In genomic region chr1:71835442-71835813, GRCh38 we compare ENCODE assay signal across 1 cellular context.
TF ChIP-seq lines count a peak whose summit lies in the region.

No MANE protein-coding gene starts in this region.

TF ChIP-seq in GM12878, 131 proteins besides CTCF, POLR2A, EP300 and RAD21 (continued from another document):
- no peak for TF ChIP-seq YBX1 (IDR thresholded peaks at IDR 0.05)
- TF ChIP-seq POLR2AphosphoS5 (IDR thresholded peaks at IDR 0.05; ENCODE audit: low read length), result no peak
- no peak for TF ChIP-seq ZNF24 (IDR thresholded peaks at IDR 0.05)
- TF ChIP-seq IKZF2 (IDR thresholded peaks at IDR 0.05), result no peak
- TF ChIP-seq CREB1 (IDR thresholded peaks at IDR 0.05; ENCODE audit: low read depth), result no peak
- TF ChIP-seq MEF2B (IDR thresholded peaks at IDR 0.05; ENCODE audit: partially characterized antibody, poor library complexity, severe bottlenecking), result no peak
- TF ChIP-seq E2F8 (IDR thresholded peaks at IDR 0.05; ENCODE audit: low read depth, partially characterized antibody), result no peak
- no peak for TF ChIP-seq HDAC6 (IDR thresholded peaks at IDR 0.05; ENCODE audit: unreplicated experiment)
- TF ChIP-seq MYC (IDR thresholded peaks at IDR 0.05; ENCODE audit: insufficient read depth, insufficient read length, insufficient replicate concordance, low read length, severe bottlenecking), result no peak
- no peak for TF ChIP-seq JUND (IDR thresholded peaks at IDR 0.05; ENCODE audit: low read depth, low read length)
- no peak for TF ChIP-seq CBX5 (IDR thresholded peaks at IDR 0.05; ENCODE audit: low read depth)
- TF ChIP-seq SMARCA5 (IDR thresholded peaks at IDR 0.05), result no peak
- no peak for TF ChIP-seq ETV6 (conservative IDR thresholded peaks at IDR 0.05 in 1 of 2, IDR thresholded peaks at IDR 0.05 in 1 of 2; ENCODE audit: borderline replicate concordance in 1 of 2, low read depth in 1 of 2)
- TF ChIP-seq CHD2 (IDR thresholded peaks at IDR 0.05; ENCODE audit: borderline replicate concordance, low read depth, low read length), result no peak
- no peak for TF ChIP-seq BHLHE40 (IDR thresholded peaks at IDR 0.05; ENCODE audit: borderline replicate concordance in 1 of 2, low read depth in 2 of 2, low read length in 1 of 2)
- TF ChIP-seq TBL1XR1 (IDR thresholded peaks at IDR 0.05; ENCODE audit: low read depth, low read length), result no peak
- TF ChIP-seq NR2C1 (IDR thresholded peaks at IDR 0.05), result no peak
- no peak for TF ChIP-seq SMC3 (IDR thresholded peaks at IDR 0.05; ENCODE audit: borderline replicate concordance, low read length)
TF ChIP-seq in GM12878: peak in this region for 0.
